ENCODE assay signal across 8 cellular contexts in the genomic region with DNA sequence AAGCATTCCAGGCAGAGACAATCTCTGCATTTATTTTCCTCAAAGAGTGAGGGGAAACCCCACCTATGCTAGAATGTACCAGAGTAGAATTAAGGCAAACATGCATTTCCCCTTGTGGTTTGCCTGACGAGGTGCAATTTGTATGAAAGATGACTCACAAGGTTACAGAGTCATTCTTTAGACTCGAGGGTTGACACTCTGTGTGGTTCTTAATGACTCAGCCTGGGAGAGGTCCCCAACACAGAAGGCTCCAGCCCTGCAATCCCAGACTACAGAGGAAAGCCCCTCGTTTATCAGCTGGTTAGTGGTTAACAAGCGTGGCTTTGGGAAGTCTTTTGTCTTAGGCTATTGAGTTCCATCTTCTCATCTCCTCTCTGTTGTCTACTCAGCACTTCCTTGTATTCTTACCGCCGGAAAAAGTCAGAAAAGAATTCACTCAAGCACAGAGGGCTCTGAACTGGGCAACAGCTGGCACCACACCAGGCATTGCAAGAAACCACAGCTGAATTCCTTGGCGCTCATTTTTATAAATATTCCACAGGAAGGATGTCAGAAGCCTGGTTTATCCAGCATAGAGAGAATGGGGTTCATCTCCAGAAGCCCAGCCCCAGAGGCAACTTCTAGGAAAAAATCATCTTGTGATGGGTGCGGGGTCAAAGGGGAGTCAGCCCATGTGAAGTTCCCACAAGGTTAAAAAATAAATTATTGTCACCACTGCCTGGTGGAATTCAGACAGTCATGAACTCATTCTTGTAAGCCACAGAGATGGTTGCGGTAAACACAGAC.
A peak's percentile ranks its signal among the peaks of the same experiment; 100 is the strongest.
DNase-seq lines count a peak whose midpoint lies in the region; ATAC-seq and TF ChIP-seq lines count a peak whose summit lies in the region.

No MANE protein-coding gene starts in this region.

- H3K9me3 Mint-ChIP-seq in activated naive CD8-positive, alpha-beta T cell treated with anti-CD3 and anti-CD28 coated beads, Interleukin-2, amount 50 U/mL, for 24 hours = peaks cover 6% of the 10 kb centered on the region

- no peak overlapping the region for H3K27ac ChIP-seq in WERI-Rb-1

- ATAC-seq in GM18907 (IDR thresholded peaks at IDR 0.05; ENCODE audit: unreplicated experiment) = peak; percentile 98
- peak; percentile 97 for ATAC-seq in HG03135 (IDR thresholded peaks at IDR 0.05; ENCODE audit: unreplicated experiment)
- ATAC-seq in activated naive CD8-positive, alpha-beta T cell treated with anti-CD3 and anti-CD28 coated beads, Interleukin-2, amount 50 U/mL, for 24 hours = peak; percentile 99

- H3K36me3 ChIP-seq in WERI-Rb-1 = no peaks in the 10 kb centered on the region

- H3K27ac Mint-ChIP-seq in activated naive CD8-positive, alpha-beta T cell treated with anti-CD3 and anti-CD28 coated beads, Interleukin-2, amount 50 U/mL, for 24 hours = peak overlapping the region; percentile 79

- H3K27me3 ChIP-seq in WERI-Rb-1 (ENCODE audit: insufficient read depth, low read depth, severe bottlenecking) = no peaks in the 10 kb centered on the region

- peak; percentile 98 for DNase-seq in ACHN
- DNase-seq in SIG-M5 treated with dmso at 0.1 percent for 504 hours (lab: John Stamatoyannopoulos, UW; ENCODE audit: unreplicated experiment) = peak; percentile 87
- peak; percentile 55 for DNase-seq in activated naive CD8-positive, alpha-beta T cell treated with anti-CD3 and anti-CD28 coated beads, Interleukin-2, amount 50 U/mL, for 24 hours
- DNase-seq in iris pigment epithelial cell (ENCODE audit: low read depth) = peak; percentile 100
- peak; percentile 70 for DNase-seq in stimulated activated CD4-positive, alpha-beta T cell treated with anti-CD3 and anti-CD28 coated beads, Interleukin-1b, Interleukin-23, amount 100 ng/mL, for 48 hours
- no peak for DNase-seq in WERI-Rb-1

- H3K4me3 ChIP-seq in WERI-Rb-1 (ENCODE audit: low read depth, low read length) = no peak overlapping the region

- in situ Hi-C loops in ACHN (cut with HindIII; ENCODE audit: low pct_ligation_motif_present, low pct_unique_long_range_greater_than_20kb, low sequenced_read_pairs) = no loop called here

- peaks cover 28% of the 10 kb centered on the region for H3K36me3 Mint-ChIP-seq in activated naive CD8-positive, alpha-beta T cell treated with anti-CD3 and anti-CD28 coated beads, Interleukin-2, amount 50 U/mL, for 24 hours (ENCODE audit: low read depth)

- H3K4me3 Mint-ChIP-seq in activated naive CD8-positive, alpha-beta T cell treated with anti-CD3 and anti-CD28 coated beads, Interleukin-2, amount 50 U/mL, for 24 hours = peak overlapping the region; percentile 44

- peaks cover 37% of the 10 kb centered on the region for H3K4me1 Mint-ChIP-seq in activated naive CD8-positive, alpha-beta T cell treated with anti-CD3 and anti-CD28 coated beads, Interleukin-2, amount 50 U/mL, for 24 hours

- H3K9me3 ChIP-seq in WERI-Rb-1 (ENCODE audit: severe bottlenecking) = no peaks in the 10 kb centered on the region

- TF ChIP-seq CTCF in WERI-Rb-1 (IDR thresholded peaks at IDR 0.05; ENCODE audit: low read depth, low read length) = no peak

- peaks cover 4% of the 10 kb centered on the region for H3K27me3 Mint-ChIP-seq in activated naive CD8-positive, alpha-beta T cell treated with anti-CD3 and anti-CD28 coated beads, Interleukin-2, amount 50 U/mL, for 24 hours
